ENCODE assay signal across 24 cellular contexts in the genomic region with DNA sequence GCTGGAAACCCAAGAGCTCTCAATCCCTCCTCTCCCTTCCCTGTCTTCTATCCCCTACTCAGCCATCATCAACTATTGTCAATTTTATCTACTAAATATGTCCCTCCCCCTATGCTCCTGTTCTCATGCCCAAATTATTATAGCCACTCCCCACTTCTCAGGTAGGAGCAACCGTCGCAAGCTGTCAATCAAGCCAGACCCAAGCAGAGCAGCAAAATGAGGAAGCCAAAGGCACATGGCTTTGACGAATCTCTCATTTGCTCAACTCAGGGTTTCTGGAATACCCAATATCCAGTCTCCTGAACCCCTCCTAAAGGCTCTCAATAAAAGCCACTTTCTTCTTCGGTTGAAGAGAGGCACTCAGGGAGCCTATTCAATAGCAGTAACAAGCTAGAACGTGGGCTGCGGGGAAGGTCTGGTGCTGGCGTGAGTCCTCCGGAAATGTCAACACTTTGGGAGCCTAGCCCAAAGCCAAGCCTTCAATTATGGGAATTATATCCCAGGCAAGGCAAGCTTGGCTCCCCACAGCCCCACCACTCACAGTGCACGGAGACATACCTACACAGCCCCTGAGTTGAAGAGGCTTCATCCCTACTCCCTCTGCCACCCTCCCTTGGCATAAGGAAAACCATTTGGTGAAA. TPM values are rescaled to one million over a fixed set of nuclear protein-coding genes. Genes with fewer than 3 reads are reported as not detected.
DNase-seq lines count a peak whose midpoint lies in the region; ATAC-seq and TF ChIP-seq lines count a peak whose summit lies in the region.
"Had no signal": no experiment of that assay in that cellular context is flagged by ENCODE, and none has a peak within 500 bp of the region (broad histone marks: within the 10 kb centered on the region; RNA-seq: fewer than 3 reads in every experiment).

No MANE protein-coding gene starts in this region.

- H3K36me3 ChIP-seq in body of pancreas (replicated peaks in 1 of 2; ENCODE audit: insufficient read depth in 1 of 2, low read depth in 2 of 2) (no peaks in the 10 kb centered on the region), neutrophil (no peaks in the 10 kb centered on the region), ascending aorta (no peaks in the 10 kb centered on the region)

- H3K9me3 ChIP-seq in body of pancreas (no peaks in the 10 kb centered on the region), neutrophil (no peaks in the 10 kb centered on the region), ascending aorta (no peaks in the 10 kb centered on the region)

- H3K9me3 Mint-ChIP-seq in activated naive CD4-positive, alpha-beta T cell treated with anti-CD3 and anti-CD28 coated beads, Interleukin-2, amount 10 ng/mL, durations not matched to agents 7 days and 5 days = no peaks in the 10 kb centered on the region
- H3K9me3 Mint-ChIP-seq: activated T-helper 1 cell treated with anti-CD3 and anti-CD28 coated beads, Interleukin-12 subunit alpha, Interleukin-12 subunit beta, Interleukin-2, Interleukin-4 antibody, amounts not matched to agents 30 ng/mL and 10 ng/mL and 1 ng/mL, durations not matched to agents 14 hours and 24 hours and 36 hours; stimulated activated naive CD8-positive, alpha-beta T cell treated with anti-CD3 and anti-CD28 coated beads, Interleukin-15, Interleukin-2, amounts not matched to agents 100 ng/mL and 50 ng/mL, for 24 hours had no signal

- no peak for TF ChIP-seq CTCF in body of pancreas (IDR thresholded peaks at IDR 0.05)
- TF ChIP-seq CTCF in neutrophil (IDR thresholded peaks at IDR 0.05) = no peak
- TF ChIP-seq CTCF in ascending aorta (IDR thresholded peaks at IDR 0.05) = no peak

- H3K4me3 Mint-ChIP-seq in activated naive CD4-positive, alpha-beta T cell treated with anti-CD3 and anti-CD28 coated beads, Interleukin-2, amount 10 ng/mL, durations not matched to agents 7 days and 5 days = no peak overlapping the region
- H3K4me3 Mint-ChIP-seq: activated naive CD8-positive, alpha-beta T cell; activated T-helper 1 cell treated with anti-CD3 and anti-CD28 coated beads, Interleukin-12 subunit alpha, Interleukin-12 subunit beta, Interleukin-2, Interleukin-4 antibody, amounts not matched to agents 30 ng/mL and 10 ng/mL and 1 ng/mL, durations not matched to agents 14 hours and 24 hours and 36 hours; B cell; stimulated activated naive CD8-positive, alpha-beta T cell treated with anti-CD3 and anti-CD28 coated beads, Interleukin-15, Interleukin-2, amounts not matched to agents 100 ng/mL and 50 ng/mL, for 24 hours had no signal

- CTCF ChIA-PET in activated naive CD4-positive, alpha-beta T cell treated with anti-CD3 and anti-CD28 coated beads, Interleukin-2, amount 10 ng/mL, durations not matched to agents 7 days and 5 days (lab: Charles Lee) = interaction anchor here (1.6 kb wide), 1 partner anchor 10 kb away, joined by 5 read pairs; no protein-coding TSS in a partner anchor

- H3K4me1 ChIP-seq in body of pancreas (peaks cover 61% of the 10 kb centered on the region), neutrophil (ENCODE audit: control insufficient read depth in 1 of 2, insufficient read depth in 1 of 2, low read depth in 1 of 2, low read length in 1 of 2) (peaks cover 22 to 27% of the 10 kb centered on the region in 2 experiments), ascending aorta (peaks cover 5 to 24% of the 10 kb centered on the region in 2 donors)

- no peaks in the 10 kb centered on the region for H3K27me3 Mint-ChIP-seq in activated naive CD4-positive, alpha-beta T cell treated with anti-CD3 and anti-CD28 coated beads, Interleukin-2, amount 10 ng/mL, durations not matched to agents 7 days and 5 days
- H3K27me3 Mint-ChIP-seq: activated naive CD8-positive, alpha-beta T cell; B cell; stimulated activated naive CD8-positive, alpha-beta T cell treated with anti-CD3 and anti-CD28 coated beads, Interleukin-15, Interleukin-2, amounts not matched to agents 100 ng/mL and 50 ng/mL, for 24 hours had no signal

- WGBS in body of pancreas, 2 donors = 61 to 72% methylated on average over 9 of the region's 9 CpGs

- H3K4me1 Mint-ChIP-seq in activated naive CD4-positive, alpha-beta T cell treated with anti-CD3 and anti-CD28 coated beads, Interleukin-2, amount 10 ng/mL, durations not matched to agents 7 days and 5 days = no peaks in the 10 kb centered on the region

- H3K4me3 ChIP-seq in body of pancreas (no peak overlapping the region), neutrophil (ENCODE audit: low read depth in 1 of 2, low read length in 1 of 2) (peak overlapping the region; percentile 14 to 37), ascending aorta (no peak overlapping the region)
- H3K4me3 ChIP-seq: SK-N-MC had no signal

- DNase-seq in DMS79 treated with DMSO at 0.1 percent for 48 hours (lab: John Stamatoyannopoulos, UW) (peak; percentile 23), DMS79 (lab: John Stamatoyannopoulos, UW) (no peak), Kasumi-1 (lab: John Stamatoyannopoulos, UW) (peak; percentile 35 to 47), body of pancreas (peak in 1 of 4 donors; percentile 30), ascending aorta (ENCODE audit: low spot score in 2 of 2) (no peak), HK-2 (ENCODE audit: unreplicated experiment) (no peak)
- no peak for DNase-seq in activated naive CD4-positive, alpha-beta T cell treated with anti-CD3 and anti-CD28 coated beads, Interleukin-2, amount 10 ng/mL, durations not matched to agents 7 days and 5 days
- DNase-seq: activated CD4-positive, alpha-beta T cell treated with anti-CD3 and anti-CD28 coated beads for 1 hour; dermis blood vessel endothelial cell; foreskin keratinocyte; left colon; NCI-H1436; NCI-H82; occipital lobe; stimulated activated CD4-positive, alpha-beta T cell treated with anti-CD3 and anti-CD28 coated beads, Interleukin-2, amount 100 ng/mL, for 24 hours; T1000 had no signal

- no peak for ATAC-seq in body of pancreas
- ATAC-seq: foreskin keratinocyte had no signal

- intact Hi-C loops in body of pancreas (cut with DNase I) (no loop called here), ascending aorta (cut with DNase I) (no loop called here)

- H3K27ac ChIP-seq in body of pancreas = peak overlapping the region; percentile 18 to 79 (median 53)
- H3K27ac ChIP-seq in neutrophil = peak overlapping the region; percentile 82
- peak overlapping the region in 1 of 2 donors; percentile 16 for H3K27ac ChIP-seq in ascending aorta
- H3K27ac ChIP-seq: 22Rv1, epithelial cell of prostate, foreskin keratinocyte, SK-N-MC had no signal

- no peaks in the 10 kb centered on the region for H3K27me3 ChIP-seq in body of pancreas
- no peaks in the 10 kb centered on the region for H3K27me3 ChIP-seq in neutrophil
- H3K27me3 ChIP-seq in ascending aorta = no peaks in the 10 kb centered on the region
- H3K27me3 ChIP-seq: foreskin keratinocyte had no signal

- TF ChIP-seq POLR2A in body of pancreas (IDR thresholded peaks at IDR 0.05) = no peak

- H3K27ac Mint-ChIP-seq in activated naive CD4-positive, alpha-beta T cell treated with anti-CD3 and anti-CD28 coated beads, Interleukin-2, amount 10 ng/mL, durations not matched to agents 7 days and 5 days = no peak overlapping the region
- H3K27ac Mint-ChIP-seq: activated naive CD8-positive, alpha-beta T cell; activated T-helper 1 cell treated with anti-CD3 and anti-CD28 coated beads, Interleukin-12 subunit alpha, Interleukin-12 subunit beta, Interleukin-2, Interleukin-4 antibody, amounts not matched to agents 30 ng/mL and 10 ng/mL and 1 ng/mL, durations not matched to agents 14 hours and 24 hours and 36 hours; B cell; stimulated activated naive CD8-positive, alpha-beta T cell treated with anti-CD3 and anti-CD28 coated beads, Interleukin-15, Interleukin-2, amounts not matched to agents 100 ng/mL and 50 ng/mL, for 24 hours had no signal

- H3K36me3 Mint-ChIP-seq in activated naive CD4-positive, alpha-beta T cell treated with anti-CD3 and anti-CD28 coated beads, Interleukin-2, amount 10 ng/mL, durations not matched to agents 7 days and 5 days = no peaks in the 10 kb centered on the region

RNA-seq across cellular contexts. Expression of gene SIL1, which starts 47.7 kb away (rescaled TPM):
- total RNA-seq in body of pancreas = 100 to 1,000 TPM in 1 of 2 donors, 10 to 100 TPM in 1; 57.6 to 124 TPM
- total RNA-seq in ascending aorta = 53.4 TPM

Comparison
In these comparisons a context has a peak if more than half of its experiments do, and no peak if none do; other contexts are left out.
1. DNase-seq: peak in DMS79 treated with DMSO at 0.1 percent for 48 hours (single experiment) and Kasumi-1 (2 of 2); none in DMS79 (single experiment), ascending aorta (0 of 2), activated naive CD4-positive, alpha-beta T cell treated with anti-CD3 and anti-CD28 coated beads, Interleukin-2, amount 10 ng/mL, durations not matched to agents 7 days and 5 days (single experiment) and HK-2 (single experiment).
2. H3K4me3 ChIP-seq: peak in neutrophil (2 of 2); none in body of pancreas (0 of 2) and ascending aorta (0 of 2).